In genomic region chrX:131250984-131251738, GRCh38 we compare ENCODE assay signal across 6 cellular contexts. TPM values are rescaled to one million over a fixed set of nuclear protein-coding genes. Genes with fewer than 3 reads are reported as not detected.
"Had no signal": no experiment of that assay in that cellular context is flagged by ENCODE, and none has a peak within 500 bp of the region (broad histone marks: within the 10 kb centered on the region; RNA-seq: fewer than 3 reads in every experiment).

No MANE protein-coding gene starts in this region.

RNA-seq across cellular contexts. Expression of gene IGSF1, which starts 37.9 kb away (rescaled TPM):
- total RNA-seq: activated CD4-positive, alpha-beta memory T cell treated with anti-CD3 and anti-CD28 coated beads, Interleukin-2, amount 10 ng/mL, durations not matched to agents 7 days and 5 days; activated CD8-positive, alpha-beta memory T cell treated with anti-CD3 and anti-CD28 coated beads, Interleukin-2, amount 10 ng/mL, durations not matched to agents 7 days and 5 days; bronchial epithelial cell; MCF 10A; PC-3; Peyer's patch had no signal
